In genomic region chr16:6642271-6642670, GRCh38 we compare ENCODE assay signal across 1 cellular context.
A peak's percentile ranks its signal among the peaks of the same experiment; 100 is the strongest.
TF ChIP-seq lines count a peak whose summit lies in the region.

No MANE protein-coding gene starts in this region.

TF ChIP-seq in K562, 482 proteins besides CTCF, POLR2A, EP300 and RAD21 (continued from another document):
- TF ChIP-seq MBD1 (CRISPR knock-in tag; IDR thresholded peaks at IDR 0.05) (no peak), MAFG (tag; conservative IDR thresholded peaks at IDR 0.05) (0 out of 2 replicates have a peak, but pooled peaks have one; percentile 9)
